8 cellular contexts compared by ENCODE assay signal in genomic region chr3:66971891-66972551, GRCh38. TPM values are rescaled to one million over a fixed set of nuclear protein-coding genes. Genes with fewer than 3 reads are reported as not detected.
A peak's percentile ranks its signal among the peaks of the same experiment; 100 is the strongest.
DNase-seq lines count a peak whose midpoint lies in the region; TF ChIP-seq lines count a peak whose summit lies in the region.

No MANE protein-coding gene starts in this region.

- TF ChIP-seq CTCF in progenitor cell of endocrine pancreas (IDR thresholded peaks at IDR 0.05; ENCODE audit: unreplicated experiment): peak; percentile 95

- DNase-seq in GM04504 (ENCODE audit: low read depth) (peak; percentile 28), HCEC 1CT (peak; percentile 68), M059J (ENCODE audit: low read depth) (peak; percentile 50), SKM-1 (lab: John Stamatoyannopoulos, UW; ENCODE audit: unreplicated experiment) (peak; percentile 80), cardiac septum (ENCODE audit: low spot score) (peak; percentile 81), progenitor cell of endocrine pancreas (ENCODE audit: low spot score, unreplicated experiment) (peak; percentile 51)
- DNase-seq in activated naive CD8-positive, alpha-beta T cell treated with anti-CD3 and anti-CD28 coated beads for 36 hours: peak; percentile 61

- no peaks in the 10 kb centered on the region for H3K9me3 Mint-ChIP-seq in activated naive CD8-positive, alpha-beta T cell treated with anti-CD3 and anti-CD28 coated beads for 36 hours
- H3K9me3 Mint-ChIP-seq in progenitor cell of endocrine pancreas (ENCODE audit: low read depth): no peaks in the 10 kb centered on the region

- WGBS in urinary bladder: 7% methylated on average over 22 of the region's 22 CpGs

- intact Hi-C loops in cardiac septum (cut with DNase I): loop anchor here (5.0 kb wide), 1 partner anchor 65 kb away; no protein-coding TSS in a partner anchor

- peak overlapping the region; percentile 62 for H3K4me3 Mint-ChIP-seq in activated naive CD8-positive, alpha-beta T cell treated with anti-CD3 and anti-CD28 coated beads for 36 hours
- peak overlapping the region; percentile 46 for H3K4me3 Mint-ChIP-seq in progenitor cell of endocrine pancreas (ENCODE audit: low read depth)

- H3K36me3 Mint-ChIP-seq in activated naive CD8-positive, alpha-beta T cell treated with anti-CD3 and anti-CD28 coated beads for 36 hours: no peaks in the 10 kb centered on the region
- H3K36me3 Mint-ChIP-seq in progenitor cell of endocrine pancreas (ENCODE audit: insufficient read depth): no peaks in the 10 kb centered on the region

- H3K36me3 ChIP-seq in urinary bladder (ENCODE audit: insufficient read depth): no peaks in the 10 kb centered on the region

- H3K27ac Mint-ChIP-seq in activated naive CD8-positive, alpha-beta T cell treated with anti-CD3 and anti-CD28 coated beads for 36 hours: peak overlapping the region; percentile 82
- H3K27ac Mint-ChIP-seq in progenitor cell of endocrine pancreas: no peak overlapping the region

- H3K4me3 ChIP-seq in urinary bladder (ENCODE audit: low read depth, low read length): peak overlapping the region; percentile 26

- peaks cover 16% of the 10 kb centered on the region for H3K4me1 Mint-ChIP-seq in activated naive CD8-positive, alpha-beta T cell treated with anti-CD3 and anti-CD28 coated beads for 36 hours
- peaks cover 2% of the 10 kb centered on the region for H3K4me1 Mint-ChIP-seq in progenitor cell of endocrine pancreas (ENCODE audit: low read depth)

- no peaks in the 10 kb centered on the region for H3K27me3 Mint-ChIP-seq in activated naive CD8-positive, alpha-beta T cell treated with anti-CD3 and anti-CD28 coated beads for 36 hours
- peaks cover 21% of the 10 kb centered on the region for H3K27me3 Mint-ChIP-seq in progenitor cell of endocrine pancreas

- H3K27ac ChIP-seq in urinary bladder (ENCODE audit: low read depth): no peak overlapping the region

- H3K4me1 ChIP-seq in urinary bladder (ENCODE audit: insufficient read depth): no peaks in the 10 kb centered on the region

RNA-seq across cellular contexts. Expression of gene KBTBD8, which starts 26.1 kb away (rescaled TPM):
- 1.0 and 2.9 TPM in 2 replicates for total RNA-seq in M059J (2014; rRNA removed; shearing (Covaris generic))
- total RNA-seq in activated naive CD8-positive, alpha-beta T cell treated with anti-CD3 and anti-CD28 coated beads for 36 hours: 10 to 100 TPM; 28.5 to 30.6 TPM
- total RNA-seq in cardiac septum (2.9 TPM), progenitor cell of endocrine pancreas (5.8 and 6.1 TPM in 2 replicates), urinary bladder (3.8 TPM)
- 1.2 TPM for polyA plus RNA-seq in urinary bladder

Comparison
In these comparisons a context has a peak if more than half of its experiments do, and no peak if none do; other contexts are left out.
1. DNase-seq: peak in every context shown above with its lines; median percentile 81 in cardiac septum; 80 in SKM-1; 68 in HCEC 1CT; 61 in activated naive CD8-positive, alpha-beta T cell treated with anti-CD3 and anti-CD28 coated beads for 36 hours; 51 in progenitor cell of endocrine pancreas; 50 in M059J; 28 in GM04504.